9 cellular contexts compared by ENCODE assay signal in genomic region chr4:89109841-89110540, GRCh38. TPM values are rescaled to one million over a fixed set of nuclear protein-coding genes. Genes with fewer than 3 reads are reported as not detected.
DNase-seq lines count a peak whose midpoint lies in the region; ATAC-seq, FAIRE-seq and TF ChIP-seq lines count a peak whose summit lies in the region.
"Had no signal": no experiment of that assay in that cellular context is flagged by ENCODE, and none has a peak within 500 bp of the region (broad histone marks: within the 10 kb centered on the region; RNA-seq: fewer than 3 reads in every experiment).

No MANE protein-coding gene starts in this region.

- 69% methylated on average over 10 of the region's 10 CpGs for WGBS in A549 (ENCODE audit: missing lambda C conversion rate)
- 52 to 55% methylated on average over 7 to 10 of the region's 10 CpGs for WGBS in ectodermal cell, 2 experiments
- 22 to 37% methylated on average over 10 of the region's 10 CpGs for WGBS in gastroesophageal sphincter (ENCODE audit: low coverage in 1 of 2), 2 donors

- no peak for FAIRE-seq in A549 (lab: Jason Lieb, UNC)
- FAIRE-seq: G401.6 had no signal

- peak overlapping the region; percentile 58 to 93 (median 85) for H3K27ac Mint-ChIP-seq in naive thymus-derived CD4-positive, alpha-beta T cell

- H3K27me3 Mint-ChIP-seq in naive thymus-derived CD4-positive, alpha-beta T cell, result peaks cover 0 to 25% (median 0%) of the 10 kb centered on the region in 5 donors

- DNase-seq in A549 (ENCODE audit: low read depth in 1 of 2, low spot score in 1 of 2) (no peak), LNCaP clone FGC (ENCODE audit: low read depth) (no peak), NCI-H1048 (lab: John Stamatoyannopoulos, UW) (no peak), SW 1271 (lab: John Stamatoyannopoulos, UW) (no peak)
- DNase-seq in naive thymus-derived CD4-positive, alpha-beta T cell, result peak in 3 of 9 donors; percentile 5 to 12 (median 11)

- H3K9me3 ChIP-seq in A549 (peaks cover 6% of the 10 kb centered on the region; the same call in 1 of the 3 replicates), ectodermal cell (ENCODE audit: control insufficient read depth, low read length) (no peaks in the 10 kb centered on the region), gastroesophageal sphincter (no peaks in the 10 kb centered on the region)
- no peaks in the 10 kb centered on the region for H3K9me3 ChIP-seq in naive thymus-derived CD4-positive, alpha-beta T cell (ENCODE audit: control insufficient read depth in 2 of 3, low read length in 3 of 3)

- H3K4me1 ChIP-seq in A549 (peaks cover 7% of the 10 kb centered on the region; the same call in 2 of the 3 replicates), ectodermal cell (ENCODE audit: control insufficient read depth, insufficient read depth, low read length) (peaks cover 7% of the 10 kb centered on the region), gastroesophageal sphincter (peaks cover 0 to 21% (median 3%) of the 10 kb centered on the region in 3 donors)
- peaks cover 10 to 15% of the 10 kb centered on the region in 2 donors for H3K4me1 ChIP-seq in naive thymus-derived CD4-positive, alpha-beta T cell (ENCODE audit: control insufficient read depth in 2 of 2, insufficient read depth in 2 of 2, low read length in 2 of 2)

- H3K36me3 ChIP-seq in ectodermal cell (ENCODE audit: control insufficient read depth, insufficient read depth, low read length) (no peaks in the 10 kb centered on the region), gastroesophageal sphincter (no peaks in the 10 kb centered on the region)
- H3K36me3 ChIP-seq in naive thymus-derived CD4-positive, alpha-beta T cell (ENCODE audit: control insufficient read depth in 2 of 3, insufficient read depth in 3 of 3, low read length in 3 of 3), result peaks cover 0 to 5% (median 0%) of the 10 kb centered on the region in 3 experiments

- intact Hi-C loops in naive thymus-derived CD4-positive, alpha-beta T cell (cut with micrococcal nuclease), result loop anchor here (2.0 to 5.0 kb wide), 13 partner anchors 85 to 1889 kb away; partner anchors contain the start of genes HERC5 (in 2 of the 2), KLHL8 (in 2 of the 2), PPM1K (in 2 of the 2) and GPRIN3 (in 1 of the 2)

- POLR2A ChIA-PET in A549 (lab: Yijun Ruan, JAX), result interaction anchor here (0.6 kb wide), 1 partner anchor 19 kb away, joined by 3 read pairs; no protein-coding TSS in a partner anchor
- POLR2A ChIA-PET in naive thymus-derived CD4-positive, alpha-beta T cell (lab: Charles Lee), result interaction anchor here (0.6 kb wide), 1 partner anchor 844 kb away, joined by 13 read pairs; no protein-coding TSS in a partner anchor

- TF ChIP-seq EP300 in A549 (IDR thresholded peaks at IDR 0.05) (no peak), gastroesophageal sphincter (IDR thresholded peaks at IDR 0.05) (no peak)

- peak overlapping the region; percentile 84 to 93 (median 90) for H3K4me3 Mint-ChIP-seq in naive thymus-derived CD4-positive, alpha-beta T cell

- H3K4me2 ChIP-seq in A549, result peak overlapping the region; percentile 97

- ATAC-seq in A549 (no peak), GM18858 (IDR thresholded peaks at IDR 0.05; ENCODE audit: unreplicated experiment) (no peak), gastroesophageal sphincter (no peak)
- no peak for ATAC-seq in naive thymus-derived CD4-positive, alpha-beta T cell

- H3K4me3 ChIP-seq in A549 (peak overlapping the region; percentile 82), LNCaP clone FGC (ENCODE audit: low read depth, low read length) (peak overlapping the region; percentile 80), ectodermal cell (ENCODE audit: insufficient read depth, low read depth, low read length) (peak overlapping the region; percentile 84), gastroesophageal sphincter (peak overlapping the region in 1 of 2 donors; percentile 82)
- H3K4me3 ChIP-seq in naive thymus-derived CD4-positive, alpha-beta T cell (ENCODE audit: low read length), result peak overlapping the region; percentile 55

- TF ChIP-seq CTCF in A549 (IDR thresholded peaks at IDR 0.05) (no peak), LNCaP clone FGC (IDR thresholded peaks at IDR 0.05; ENCODE audit: control insufficient read depth, extremely low read depth, insufficient read depth) (no peak), gastroesophageal sphincter (IDR thresholded peaks at IDR 0.05) (no peak)

- H3K36me3 Mint-ChIP-seq in naive thymus-derived CD4-positive, alpha-beta T cell, result peaks cover 12 to 21% (median 14%) of the 10 kb centered on the region in 5 donors

- TF ChIP-seq RAD21 in A549 (conservative IDR thresholded peaks at IDR 0.05 in 1 of 2, IDR thresholded peaks at IDR 0.05 in 1 of 2), result no peak

- peaks cover 20 to 28% (median 24%) of the 10 kb centered on the region in 7 donors for H3K4me1 Mint-ChIP-seq in naive thymus-derived CD4-positive, alpha-beta T cell

- TF ChIP-seq POLR2A in A549 (IDR thresholded peaks at IDR 0.05; ENCODE audit: low read length) (no peak), gastroesophageal sphincter (IDR thresholded peaks at IDR 0.05) (no peak)

- H3K27ac ChIP-seq in A549, result no peak overlapping the region
- no peak overlapping the region for H3K27ac ChIP-seq in ectodermal cell (ENCODE audit: insufficient read depth, low read depth, low read length, poor library complexity, severe bottlenecking)
- no peak overlapping the region for H3K27ac ChIP-seq in naive thymus-derived CD4-positive, alpha-beta T cell (ENCODE audit: low read depth, low read length)
- no peak overlapping the region for H3K27ac ChIP-seq in gastroesophageal sphincter

- H3K27me3 ChIP-seq in ectodermal cell (ENCODE audit: control insufficient read depth, insufficient read depth, low read length, poor library complexity, severe bottlenecking), result peaks cover 37% of the 10 kb centered on the region
- no peaks in the 10 kb centered on the region for H3K27me3 ChIP-seq in naive thymus-derived CD4-positive, alpha-beta T cell (ENCODE audit: control insufficient read depth in 2 of 2, insufficient read depth in 2 of 2, low read length in 2 of 2)
- no peaks in the 10 kb centered on the region for H3K27me3 ChIP-seq in gastroesophageal sphincter

- H3K9me3 Mint-ChIP-seq in naive thymus-derived CD4-positive, alpha-beta T cell, result peaks cover 2 to 34% (median 10%) of the 10 kb centered on the region in 11 donors

- CTCF ChIA-PET in A549 (lab: Yijun Ruan, JAX), result interaction anchor here (1.8 kb wide), 1 partner anchor 53 kb away, joined by 5 read pairs; the partner anchor contains the start of gene FAM13A
- CTCF ChIA-PET in naive thymus-derived CD4-positive, alpha-beta T cell (lab: Charles Lee), result no interaction called here

TF ChIP-seq in A549, 52 proteins besides CTCF, POLR2A, EP300 and RAD21 (continues in another document):
- TF ChIP-seq RNF2 (IDR thresholded peaks at IDR 0.05; ENCODE audit: borderline replicate concordance, low read depth), result no peak
- no peak for TF ChIP-seq POLR2AphosphoS2 (conservative IDR thresholded peaks at IDR 0.05; ENCODE audit: low read length)
- TF ChIP-seq, protein P1, sequence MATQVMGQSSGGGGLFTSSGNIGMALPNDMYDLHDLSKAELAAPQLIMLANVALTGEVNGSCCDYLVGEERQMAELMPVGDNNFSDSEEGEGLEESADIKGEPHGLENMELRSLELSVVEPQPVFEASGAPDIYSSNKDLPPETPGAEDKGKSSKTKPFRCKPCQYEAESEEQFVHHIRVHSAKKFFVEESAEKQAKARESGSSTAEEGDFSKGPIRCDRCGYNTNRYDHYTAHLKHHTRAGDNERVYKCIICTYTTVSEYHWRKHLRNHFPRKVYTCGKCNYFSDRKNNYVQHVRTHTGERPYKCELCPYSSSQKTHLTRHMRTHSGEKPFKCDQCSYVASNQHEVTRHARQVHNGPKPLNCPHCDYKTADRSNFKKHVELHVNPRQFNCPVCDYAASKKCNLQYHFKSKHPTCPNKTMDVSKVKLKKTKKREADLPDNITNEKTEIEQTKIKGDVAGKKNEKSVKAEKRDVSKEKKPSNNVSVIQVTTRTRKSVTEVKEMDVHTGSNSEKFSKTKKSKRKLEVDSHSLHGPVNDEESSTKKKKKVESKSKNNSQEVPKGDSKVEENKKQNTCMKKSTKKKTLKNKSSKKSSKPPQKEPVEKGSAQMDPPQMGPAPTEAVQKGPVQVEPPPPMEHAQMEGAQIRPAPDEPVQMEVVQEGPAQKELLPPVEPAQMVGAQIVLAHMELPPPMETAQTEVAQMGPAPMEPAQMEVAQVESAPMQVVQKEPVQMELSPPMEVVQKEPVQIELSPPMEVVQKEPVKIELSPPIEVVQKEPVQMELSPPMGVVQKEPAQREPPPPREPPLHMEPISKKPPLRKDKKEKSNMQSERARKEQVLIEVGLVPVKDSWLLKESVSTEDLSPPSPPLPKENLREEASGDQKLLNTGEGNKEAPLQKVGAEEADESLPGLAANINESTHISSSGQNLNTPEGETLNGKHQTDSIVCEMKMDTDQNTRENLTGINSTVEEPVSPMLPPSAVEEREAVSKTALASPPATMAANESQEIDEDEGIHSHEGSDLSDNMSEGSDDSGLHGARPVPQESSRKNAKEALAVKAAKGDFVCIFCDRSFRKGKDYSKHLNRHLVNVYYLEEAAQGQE (IDR thresholded peaks at IDR 0.05), result no peak

RNA-seq across cellular contexts. Expression of gene TIGD2, which starts 1.3 kb away (rescaled TPM):
- polyA plus RNA-seq in A549 (2011; rRNA removed), result 8.8 and 10.7 TPM in 2 replicates
- polyA plus RNA-seq in A549 (2012; cell fraction: cytosol; rRNA removed), result 2.0 and 2.1 TPM in 2 replicates
- 1.1 and 1.6 TPM in 2 replicates for polyA plus RNA-seq in A549 (2012; cell fraction: nucleus; rRNA removed)
- polyA plus RNA-seq in A549 (2017; fragmentation: RNase III; extraction: RNeasy Plus Mini Kit Qiagen cat#74134 plus additional on column Dnase treatment), result 6.6 to 7.5 TPM (median 7.2 TPM) in 3 replicates
- polyA minus RNA-seq in A549 (2011; rRNA and poly(A)+ RNA removed), result 4.6 and 5.1 TPM in 2 replicates
- 11.7 TPM for polyA plus RNA-seq in ectodermal cell (2013, experiment 1 of 4)
- 14.1 TPM for polyA plus RNA-seq in ectodermal cell (2013, experiment 2 of 4)
- polyA plus RNA-seq in ectodermal cell (2013, experiment 3 of 4), result 10.9 TPM
- 12.6 TPM for polyA plus RNA-seq in ectodermal cell (2013, experiment 4 of 4)
- total RNA-seq in naive thymus-derived CD4-positive, alpha-beta T cell, result 1 to 10 TPM; 3.0 to 7.9 (median 5.2) TPM
- 1 to 10 TPM; 6.8 TPM for polyA plus RNA-seq in naive thymus-derived CD4-positive, alpha-beta T cell
- total RNA-seq in gastroesophageal sphincter, result 1 to 10 TPM; 1.2 to 4.5 (median 2.9) TPM

RNA-seq across cellular contexts. Expression of gene FAM13A, which starts 53.0 kb away (rescaled TPM):
- polyA plus RNA-seq in A549 (2011; rRNA removed) (21.0 and 22.0 TPM in 2 replicates), A549 (2017; fragmentation: RNase III; extraction: RNeasy Plus Mini Kit Qiagen cat#74134 plus additional on column Dnase treatment) (5.7 to 6.9 TPM (median 6.5 TPM) in 3 replicates)
- polyA plus RNA-seq in A549 (2012; cell fraction: cytosol; rRNA removed), result 3.6 and 3.8 TPM in 2 replicates
- polyA plus RNA-seq in A549 (2012; cell fraction: nucleus; rRNA removed), result 5.3 and 6.5 TPM in 2 replicates
- polyA minus RNA-seq in A549 (2011; rRNA and poly(A)+ RNA removed), result 34.8 and 43.1 TPM in 2 replicates
- polyA plus RNA-seq in ectodermal cell (2013, experiment 1 of 4), result 22.8 TPM
- polyA plus RNA-seq in ectodermal cell (2013, experiment 2 of 4), result 23.9 TPM
- 19.5 TPM for polyA plus RNA-seq in ectodermal cell (2013, experiment 3 of 4)
- polyA plus RNA-seq in ectodermal cell (2013, experiment 4 of 4), result 19.0 TPM
- total RNA-seq in naive thymus-derived CD4-positive, alpha-beta T cell, result 10 to 100 TPM in 3 of 5 experiments, 1 to 10 TPM in 2; 4.5 to 60.4 (median 10.2) TPM
- 10 to 100 TPM in 1 of 2 donors, 1 to 10 TPM in 1; 8.0 to 23.2 TPM for polyA plus RNA-seq in naive thymus-derived CD4-positive, alpha-beta T cell
- total RNA-seq in gastroesophageal sphincter, result 10 to 100 TPM; 22.8 to 46.9 (median 35.2) TPM
